Comparison of ENCODE assay signal across 25 cellular contexts in the genomic region with DNA sequence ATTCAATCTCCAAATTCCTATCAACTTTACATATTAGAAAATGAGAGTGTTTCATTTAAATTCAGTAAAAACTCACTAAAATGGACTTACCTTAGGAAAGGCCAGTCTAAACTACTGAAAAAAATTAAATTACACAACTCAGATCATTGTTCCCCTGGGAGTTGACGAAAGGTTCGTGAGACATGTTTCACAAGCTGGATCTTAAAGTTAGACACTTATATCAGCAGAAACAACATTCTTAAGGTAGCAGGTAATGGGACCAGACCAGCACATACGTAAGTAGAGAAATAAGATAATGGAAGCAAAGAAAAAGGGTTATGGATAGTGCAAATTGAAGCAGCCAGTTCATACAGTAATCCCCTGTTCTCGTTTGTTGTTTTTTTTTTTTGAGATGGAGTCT.
"Had no signal": no experiment of that assay in that cellular context is flagged by ENCODE, and none has a peak within 500 bp of the region (broad histone marks: within the 10 kb centered on the region; RNA-seq: fewer than 3 reads in every experiment).

No MANE protein-coding gene starts in this region.

- H3K9me3 ChIP-seq: testis had no signal

- H3K27me3 ChIP-seq: heart left ventricle, right lobe of liver, testis, upper lobe of left lung had no signal

- DNase-seq: activated CD4-positive, alpha-beta memory T cell treated with anti-CD3 and anti-CD28 coated beads, Interleukin-2, amount 10 ng/mL, durations not matched to agents 7 days and 5 days; activated CD4-positive, alpha-beta T cell treated with anti-CD3 and anti-CD28 coated beads, Interleukin-2, amount 10 ng/mL, durations not matched to agents 24 days and 14 days; activated CD8-positive, alpha-beta memory T cell treated with anti-CD3 and anti-CD28 coated beads, Interleukin-2, amount 10 ng/mL, durations not matched to agents 7 days and 5 days; activated gamma-delta T cell; activated naive CD4-positive, alpha-beta T cell treated with anti-CD3 and anti-CD28 coated beads, Interleukin-2, amount 50 U/mL, for 16 hours; activated naive CD8-positive, alpha-beta T cell treated with anti-CD3 and anti-CD28 coated beads, Interleukin-2, amount 50 U/mL, for 24 hours; activated T-cell treated with anti-CD3 and anti-CD28 coated beads for 4 hours; anterior cingulate cortex; cortex of kidney; erythroblast; heart left ventricle; lower lobe of right lung; mesendoderm; mucosa of descending colon; nephron progenitor cell; right lobe of liver; stimulated activated CD4-positive, alpha-beta T cell treated with anti-CD3 and anti-CD28 coated beads, Interleukin-2, amount 100 ng/mL, for 48 hours; stimulated activated CD8-positive, alpha-beta memory T cell treated with anti-CD3 and anti-CD28 coated beads, Interleukin-4, amount 100 ng/mL, for 48 hours; stimulated activated naive B cell treated with anti-CD40 and anti-IgM and Interleukin-4, amounts not matched to agents 10 μg/mL and 1 μg/mL and 100 μg/mL, for 72 hours; T-cell; testis had no signal

- H3K36me3 ChIP-seq: lower lobe of right lung, right lobe of liver had no signal

- H3K4me1 ChIP-seq: parathyroid adenoma, right lobe of liver, testis had no signal

- H3K27ac ChIP-seq: lower lobe of right lung, parathyroid adenoma, right lobe of liver, testis, upper lobe of left lung, VCaP had no signal

- H3K4me3 ChIP-seq: heart left ventricle, lower lobe of right lung, mucosa of descending colon, right lobe of liver, testis, upper lobe of left lung had no signal

- ATAC-seq: activated CD4-positive, CD25-positive, alpha-beta regulatory T cell treated with anti-CD3 and anti-CD28 coated beads, Interleukin-2, amount 50 U/mL, for 24 hours; activated CD8-positive, alpha-beta memory T cell treated with anti-CD3 and anti-CD28 coated beads, Interleukin-2, amount 10 ng/mL, durations not matched to agents 7 days and 5 days; activated naive CD8-positive, alpha-beta T cell treated with anti-CD3 and anti-CD28 coated beads, Interleukin-2, amount 50 U/mL, for 24 hours; mucosa of descending colon; right lobe of liver; stimulated activated naive B cell treated with anti-CD40 and anti-IgM and Interleukin-4, amounts not matched to agents 10 μg/mL and 1 μg/mL and 100 μg/mL, for 72 hours; T-cell had no signal
